ENCODE assay signal across 1 cellular context in genomic region chr20:62480318-62480717, GRCh38.
TF ChIP-seq lines count a peak whose summit lies in the region.

No MANE protein-coding gene starts in this region.

TF ChIP-seq in HEK293, 187 proteins besides CTCF, POLR2A, EP300 and RAD21 (continued from another document):
- TF ChIP-seq PRDM2 (tag by site-specific recombination; IDR thresholded peaks at IDR 0.05; ENCODE audit: borderline replicate concordance) (no peak), ZNF791 (tag by site-specific recombination; IDR thresholded peaks at IDR 0.05) (no peak)
